ENCODE assay signal across 29 cellular contexts in genomic region chr5:34803974-34804373, GRCh38. TPM values are rescaled to one million over a fixed set of nuclear protein-coding genes. Genes with fewer than 3 reads are reported as not detected.
A peak's percentile ranks its signal among the peaks of the same experiment; 100 is the strongest.
DNase-seq lines count a peak whose midpoint lies in the region; ATAC-seq and TF ChIP-seq lines count a peak whose summit lies in the region.
"Had no signal": no experiment of that assay in that cellular context is flagged by ENCODE, and none has a peak within 500 bp of the region (broad histone marks: within the 10 kb centered on the region; RNA-seq: fewer than 3 reads in every experiment).

No MANE protein-coding gene starts in this region.

- H2AK9ac ChIP-seq in IMR-90 (replicated peaks; ENCODE audit: low read depth, low read length, poor library complexity) = no peak overlapping the region

- peaks cover 59% of the 10 kb centered on the region for H3K36me3 Mint-ChIP-seq in nephron (ENCODE audit: low read depth)
- H3K36me3 Mint-ChIP-seq: CD8-positive, alpha-beta T cell; naive B cell had no signal

- H2AK5ac ChIP-seq in IMR-90 (ENCODE audit: low read depth, low read length) = no peak overlapping the region

- DNase-seq in AG09319 (ENCODE audit: extremely low read depth, low read depth) (peak; percentile 50), IMR-90 (peak; percentile 40), choroid plexus epithelial cell (ENCODE audit: low read depth) (peak; percentile 80), stomach (no peak), H4 (ENCODE audit: low spot score) (no peak), NCI-H146 treated with DMSO at 0.1 percent for 48 hours (lab: John Stamatoyannopoulos, UW; ENCODE audit: unreplicated experiment) (no peak)
- DNase-seq: activated CD4-positive, alpha-beta T cell treated with anti-CD3 and anti-CD28 coated beads, Interleukin-2, amount 50 U/mL, for 1 hour; activated naive CD4-positive, alpha-beta T cell treated with anti-CD3 and anti-CD28 coated beads, Interleukin-2, amount 50 U/mL, for 16 hours; AML-193; CD8-positive, alpha-beta T cell; DMS 273 treated with DMSO at 0.1 percent for 48 hours; dorsolateral prefrontal cortex; foreskin melanocyte; left colon; mesendoderm; naive B cell; NCI-H1092; NCI-H1930; retina; stimulated activated CD4-positive, alpha-beta T cell treated with anti-CD3 and anti-CD28 coated beads, Interleukin-4, amount 100 ng/mL, for 4 hours; stimulated activated naive CD4-positive, alpha-beta T cell; thyroid gland had no signal

- peaks cover 52% of the 10 kb centered on the region for H3K36me3 ChIP-seq in IMR-90 (ENCODE audit: control insufficient read depth, insufficient read depth, low read length)
- peaks cover 0 to 69% (median 46%) of the 10 kb centered on the region in 4 donors for H3K36me3 ChIP-seq in stomach
- H3K36me3 ChIP-seq: thyroid gland had no signal

- no peaks in the 10 kb centered on the region for H3K9me3 ChIP-seq in IMR-90 (ENCODE audit: control insufficient read depth, insufficient read depth, low read length)
- H3K9me3 ChIP-seq in stomach = no peaks in the 10 kb centered on the region
- H3K9me3 ChIP-seq: thyroid gland had no signal

- H3K9ac ChIP-seq in IMR-90 (ENCODE audit: low read depth, low read length) = no peak overlapping the region
- H3K9ac ChIP-seq: KMS-11 had no signal

- H2AFZ ChIP-seq in IMR-90 (replicated peaks; ENCODE audit: low read length, poor library complexity) = no peak overlapping the region

- peak overlapping the region; percentile 38; the same call in 1 of the 2 replicates for H3K27ac ChIP-seq in IMR-90 (ENCODE audit: insufficient read depth, low read length)
- H3K27ac ChIP-seq in stomach = no peak overlapping the region
- H3K27ac ChIP-seq: KMS-11, thyroid gland had no signal

- H3K23ac ChIP-seq in IMR-90 (ENCODE audit: low read depth, low read length) = no peak overlapping the region

- no peak overlapping the region for H4K8ac ChIP-seq in IMR-90 (ENCODE audit: low read depth in 2 of 2, low read length in 2 of 2)

- in situ Hi-C loops in IMR-90 (cut with MboI; ENCODE audit: low sequenced_read_pairs) = no loop called here

- peaks cover 25% of the 10 kb centered on the region for H3K9me1 ChIP-seq in IMR-90 (ENCODE audit: insufficient read depth, low read length)

- peak; percentile 37; the same call in 1 of the 2 replicates for ATAC-seq in IMR-90 (ENCODE audit: low read depth)
- ATAC-seq: CD8-positive, alpha-beta T cell; left colon; SK-N-SH treated with all-trans-retinoic acid at 6 μM for 48 hours had no signal

- peaks cover 61 to 79% of the 10 kb centered on the region in 2 experiments for H3K79me1 ChIP-seq in IMR-90 (ENCODE audit: low read depth in 1 of 2, low read length in 2 of 2)

- H2BK5ac ChIP-seq in IMR-90 (ENCODE audit: low read depth, low read length, poor library complexity, severe bottlenecking) = peak overlapping the region; percentile 14

- H3K4me1 ChIP-seq in IMR-90 (ENCODE audit: control insufficient read depth, insufficient read depth, low read length) = peaks cover 2% of the 10 kb centered on the region; the same call in 1 of the 2 replicates
- H3K4me1 ChIP-seq in stomach = no peaks in the 10 kb centered on the region
- H3K4me1 ChIP-seq: thyroid gland had no signal

- no peak overlapping the region for H3K4me3 ChIP-seq in IMR-90 (ENCODE audit: insufficient read depth, low read depth, low read length)
- H3K4me3 ChIP-seq in choroid plexus epithelial cell (ENCODE audit: low read depth, low read length) = no peak overlapping the region
- no peak overlapping the region for H3K4me3 ChIP-seq in stomach
- H3K4me3 ChIP-seq: dorsolateral prefrontal cortex, thyroid gland had no signal

- dilution Hi-C loops in IMR-90 (cut with HindIII; ENCODE audit: low sequenced_read_pairs, unreplicated experiment) = no loop called here

- H3K27ac Mint-ChIP-seq in nephron = peak overlapping the region in 2 of 3 experiments; percentile 43 to 87
- H3K27ac Mint-ChIP-seq: activated T-helper 1 cell treated with anti-CD3 and anti-CD28 coated beads, Interleukin-12 subunit alpha, Interleukin-12 subunit beta, Interleukin-2, Interleukin-4 antibody, amounts not matched to agents 30 ng/mL and 10 ng/mL and 1 ng/mL, durations not matched to agents 14 hours and 24 hours and 36 hours; CD8-positive, alpha-beta T cell; naive B cell had no signal

- BruUV-seq in IMR-90 (replicated peaks; lab: Mats Ljungman, UMichigan) = no TSS peak

- no peaks in the 10 kb centered on the region for H3K9me3 Mint-ChIP-seq in nephron
- H3K9me3 Mint-ChIP-seq: activated T-helper 1 cell treated with anti-CD3 and anti-CD28 coated beads, Interleukin-12 subunit alpha, Interleukin-12 subunit beta, Interleukin-2, Interleukin-4 antibody, amounts not matched to agents 30 ng/mL and 10 ng/mL and 1 ng/mL, durations not matched to agents 14 hours and 24 hours and 36 hours; CD8-positive, alpha-beta T cell; central memory CD8-positive, alpha-beta T cell; naive B cell had no signal

- no peak overlapping the region for H2BK20ac ChIP-seq in IMR-90 (ENCODE audit: low read depth, low read length)

- H3K4ac ChIP-seq in IMR-90 (ENCODE audit: low read depth, low read length) = no peak overlapping the region

- CTCF ChIA-PET in IMR-90 (lab: Yijun Ruan, JAX) = interaction anchor here (1.0 kb wide), 1 partner anchor 91 kb away, joined by 3 read pairs; no protein-coding TSS in a partner anchor

- H3K56ac ChIP-seq in IMR-90 (ENCODE audit: extremely low read depth, insufficient read depth, low read length) = no peak overlapping the region

- WGBS in IMR-90 (ENCODE audit: extremely low coverage in 2 of 2, insufficient read length in 1 of 2), 2 experiments = no CpG with 5 or more reads among the region's 1 CpG
- 72 to 91% (median 87%) methylated on average over 1 of the region's 1 CpG for WGBS in stomach, 5 donors

- H3K4me3 Mint-ChIP-seq in nephron = no peak overlapping the region
- H3K4me3 Mint-ChIP-seq: activated T-helper 1 cell treated with anti-CD3 and anti-CD28 coated beads, Interleukin-12 subunit alpha, Interleukin-12 subunit beta, Interleukin-2, Interleukin-4 antibody, amounts not matched to agents 30 ng/mL and 10 ng/mL and 1 ng/mL, durations not matched to agents 14 hours and 24 hours and 36 hours; CD8-positive, alpha-beta T cell; central memory CD8-positive, alpha-beta T cell; naive B cell had no signal

- no peak overlapping the region for H3K14ac ChIP-seq in IMR-90 (replicated peaks; ENCODE audit: low read depth, low read length)

- peaks cover 21% of the 10 kb centered on the region for H3K4me1 Mint-ChIP-seq in nephron
- H3K4me1 Mint-ChIP-seq: central memory CD8-positive, alpha-beta T cell; naive B cell had no signal

- no peak overlapping the region for H2BK120ac ChIP-seq in IMR-90 (ENCODE audit: low read depth, low read length)

- POLR2A ChIA-PET in IMR-90 (lab: Charles Lee; ENCODE audit: unreplicated experiment) = interaction anchor here (0.6 kb wide), 1 partner anchor 117 kb away, joined by 3 read pairs; no protein-coding TSS in a partner anchor

- H3K27me3 Mint-ChIP-seq in nephron (ENCODE audit: low read depth) = no peaks in the 10 kb centered on the region

- no peak for TF ChIP-seq POLR2A in IMR-90 (IDR thresholded peaks at IDR 0.05; ENCODE audit: low read depth, low read length)
- no peak for TF ChIP-seq POLR2A in stomach (IDR thresholded peaks at IDR 0.05)

- TF ChIP-seq CTCF in AG09319 (IDR thresholded peaks at IDR 0.05; ENCODE audit: low read depth, low read length) = no peak
- TF ChIP-seq CTCF in IMR-90 (conservative IDR thresholded peaks at IDR 0.05; ENCODE audit: low read depth, low read length) = no peak
- no peak for TF ChIP-seq CTCF in choroid plexus epithelial cell (conservative IDR thresholded peaks at IDR 0.05; ENCODE audit: low read depth, low read length)
- TF ChIP-seq CTCF in nephron (IDR thresholded peaks at IDR 0.05; ENCODE audit: unreplicated experiment in 3 of 3) = no peak
- no peak for TF ChIP-seq CTCF in stomach (IDR thresholded peaks at IDR 0.05)

- TF ChIP-seq RAD21 in IMR-90 (IDR thresholded peaks at IDR 0.05; ENCODE audit: low read length) = no peak

- no peak overlapping the region for H3K18ac ChIP-seq in IMR-90 (ENCODE audit: low read depth, low read length)

- no peaks in the 10 kb centered on the region for H3K27me3 ChIP-seq in IMR-90 (ENCODE audit: control insufficient read depth, insufficient read depth, low read length)
- no peaks in the 10 kb centered on the region for H3K27me3 ChIP-seq in stomach
- H3K27me3 ChIP-seq: dorsolateral prefrontal cortex, thyroid gland had no signal

- intact Hi-C loops in IMR-90 (cut with micrococcal nuclease) = no loop called here
- intact Hi-C loops in stomach (cut with DNase I; ENCODE audit: low total_unique reads) = no loop called here

- no peak overlapping the region for H4K5ac ChIP-seq in IMR-90 (ENCODE audit: low read depth, low read length)

- H3K4me2 ChIP-seq in IMR-90 (ENCODE audit: low read depth, low read length) = no peak overlapping the region
- H3K4me2 ChIP-seq: KMS-11 had no signal

- no peak overlapping the region for H4K91ac ChIP-seq in IMR-90 (ENCODE audit: insufficient read depth, low read depth, low read length)

- H2BK15ac ChIP-seq in IMR-90 (ENCODE audit: low read depth, low read length) = no peak overlapping the region

- peaks cover 35% of the 10 kb centered on the region for H4K20me1 ChIP-seq in IMR-90 (ENCODE audit: insufficient read depth, low read length)

- TF ChIP-seq EP300 in stomach (IDR thresholded peaks at IDR 0.05) = no peak

TF ChIP-seq in IMR-90, 13 proteins besides CTCF, POLR2A, EP300 and RAD21:
- TF ChIP-seq CEBPB (IDR thresholded peaks at IDR 0.05; ENCODE audit: low read depth, low read length) = peak; percentile 85
- TF ChIP-seq ELK1 (IDR thresholded peaks at IDR 0.05; ENCODE audit: borderline replicate concordance, low read depth, low read length) = no peak

RNA-seq across cellular contexts. Expression of gene TTC23L, which starts 35.0 kb away (rescaled TPM):
- total RNA-seq in IMR-90 (2012; rRNA removed) (under 0.01 TPM in 2 replicates), stomach (1 to 10 TPM in 1 of 5 donors, under 1 TPM in 1, not detected in 3; 0.89 to 1.5 TPM)
- polyA plus RNA-seq in IMR-90 (2012; rRNA removed) (not detected in 2 replicates), stomach (under 1 TPM in 1 of 3 donors, not detected in 2; 0.15 TPM)
- polyA plus RNA-seq in IMR-90 (2012; cell fraction: cytosol; rRNA removed) = 0.03 TPM in 1 of 2 replicates, not detected in the other
- polyA plus RNA-seq in IMR-90 (2012; cell fraction: nucleus; rRNA removed; ENCODE audit: low replicate concordance) = 0.19 TPM in 1 of 2 replicates, not detected in the other
- total RNA-seq in H4 (2014; rRNA removed; shearing (Covaris generic)) = 0.06 TPM in 1 of 2 replicates, not detected in the other
- total RNA-seq: activated T-helper 1 cell treated with anti-CD3 and anti-CD28 coated beads, Interleukin-12 subunit alpha, Interleukin-12 subunit beta, Interleukin-2, Interleukin-4 antibody, amounts not matched to agents 30 ng/mL and 10 ng/mL and 1 ng/mL, durations not matched to agents 14 hours and 24 hours and 36 hours; CD8-positive, alpha-beta T cell; endothelial cell of umbilical vein; omental fat pad had no signal
- polyA plus RNA-seq: endothelial cell of umbilical vein had no signal

Comparison
In these comparisons a context has a peak if more than half of its experiments do, and no peak if none do; other contexts are left out.
1. DNase-seq: peak in AG09319 (single experiment), IMR-90 (single experiment) and choroid plexus epithelial cell (single experiment); none in stomach (single experiment), H4 (single experiment) and NCI-H146 treated with DMSO at 0.1 percent for 48 hours (single experiment).